Comparison of ENCODE assay signal across 1 cellular context in genomic region chr1:36481091-36481490, GRCh38.
TF ChIP-seq lines count a peak whose summit lies in the region.

No MANE protein-coding gene starts in this region.

TF ChIP-seq in K562, 482 proteins besides CTCF, POLR2A, EP300 and RAD21:
- no peak for TF ChIP-seq DMBX1 (CRISPR knock-in tag; IDR thresholded peaks at IDR 0.05; ENCODE audit: borderline replicate concordance)
- TF ChIP-seq, protein P1, sequence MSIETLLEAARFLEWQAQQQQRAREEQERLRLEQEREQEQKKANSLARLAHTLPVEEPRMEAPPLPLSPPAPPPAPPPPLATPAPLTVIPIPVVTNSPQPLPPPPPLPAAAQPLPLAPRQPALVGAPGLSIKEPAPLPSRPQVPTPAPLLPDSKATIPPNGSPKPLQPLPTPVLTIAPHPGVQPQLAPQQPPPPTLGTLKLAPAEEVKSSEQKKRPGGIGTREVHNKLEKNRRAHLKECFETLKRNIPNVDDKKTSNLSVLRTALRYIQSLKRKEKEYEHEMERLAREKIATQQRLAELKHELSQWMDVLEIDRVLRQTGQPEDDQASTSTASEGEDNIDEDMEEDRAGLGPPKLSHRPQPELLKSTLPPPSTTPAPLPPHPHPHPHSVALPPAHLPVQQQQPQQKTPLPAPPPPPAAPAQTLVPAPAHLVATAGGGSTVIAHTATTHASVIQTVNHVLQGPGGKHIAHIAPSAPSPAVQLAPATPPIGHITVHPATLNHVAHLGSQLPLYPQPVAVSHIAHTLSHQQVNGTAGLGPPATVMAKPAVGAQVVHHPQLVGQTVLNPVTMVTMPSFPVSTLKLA (conservative IDR thresholded peaks at IDR 0.05): no peak
- TF ChIP-seq POLR2G (IDR thresholded peaks at IDR 0.05; ENCODE audit: low read depth, low read length): no peak
- TF ChIP-seq, protein P2, sequence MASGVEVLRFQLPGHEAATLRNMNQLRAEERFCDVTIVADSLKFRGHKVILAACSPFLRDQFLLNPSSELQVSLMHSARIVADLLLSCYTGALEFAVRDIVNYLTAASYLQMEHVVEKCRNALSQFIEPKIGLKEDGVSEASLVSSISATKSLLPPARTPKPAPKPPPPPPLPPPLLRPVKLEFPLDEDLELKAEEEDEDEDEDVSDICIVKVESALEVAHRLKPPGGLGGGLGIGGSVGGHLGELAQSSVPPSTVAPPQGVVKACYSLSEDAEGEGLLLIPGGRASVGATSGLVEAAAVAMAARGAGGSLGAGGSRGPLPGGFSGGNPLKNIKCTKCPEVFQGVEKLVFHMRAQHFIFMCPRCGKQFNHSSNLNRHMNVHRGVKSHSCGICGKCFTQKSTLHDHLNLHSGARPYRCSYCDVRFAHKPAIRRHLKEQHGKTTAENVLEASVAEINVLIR (CRISPR knock-in tag; IDR thresholded peaks at IDR 0.05): no peak
- no peak for TF ChIP-seq NFE2 (IDR thresholded peaks at IDR 0.05; ENCODE audit: low read depth)
- no peak for TF ChIP-seq KLF16 (IDR thresholded peaks at IDR 0.05)
- no peak for TF ChIP-seq SMARCA4 (IDR thresholded peaks at IDR 0.05)
- TF ChIP-seq EP400 (IDR thresholded peaks at IDR 0.05): no peak
- no peak for TF ChIP-seq GTF2B (IDR thresholded peaks at IDR 0.05; ENCODE audit: extremely low read depth, insufficient read length)
- TF ChIP-seq ZNF263 (CRISPR knock-in tag; IDR thresholded peaks at IDR 0.05; ENCODE audit: borderline replicate concordance): no peak
- no peak for TF ChIP-seq NR2C2 (CRISPR knock-in tag; IDR thresholded peaks at IDR 0.05)
- TF ChIP-seq NR2C2 (tag; IDR thresholded peaks at IDR 0.05): no peak
- TF ChIP-seq, protein P3, sequence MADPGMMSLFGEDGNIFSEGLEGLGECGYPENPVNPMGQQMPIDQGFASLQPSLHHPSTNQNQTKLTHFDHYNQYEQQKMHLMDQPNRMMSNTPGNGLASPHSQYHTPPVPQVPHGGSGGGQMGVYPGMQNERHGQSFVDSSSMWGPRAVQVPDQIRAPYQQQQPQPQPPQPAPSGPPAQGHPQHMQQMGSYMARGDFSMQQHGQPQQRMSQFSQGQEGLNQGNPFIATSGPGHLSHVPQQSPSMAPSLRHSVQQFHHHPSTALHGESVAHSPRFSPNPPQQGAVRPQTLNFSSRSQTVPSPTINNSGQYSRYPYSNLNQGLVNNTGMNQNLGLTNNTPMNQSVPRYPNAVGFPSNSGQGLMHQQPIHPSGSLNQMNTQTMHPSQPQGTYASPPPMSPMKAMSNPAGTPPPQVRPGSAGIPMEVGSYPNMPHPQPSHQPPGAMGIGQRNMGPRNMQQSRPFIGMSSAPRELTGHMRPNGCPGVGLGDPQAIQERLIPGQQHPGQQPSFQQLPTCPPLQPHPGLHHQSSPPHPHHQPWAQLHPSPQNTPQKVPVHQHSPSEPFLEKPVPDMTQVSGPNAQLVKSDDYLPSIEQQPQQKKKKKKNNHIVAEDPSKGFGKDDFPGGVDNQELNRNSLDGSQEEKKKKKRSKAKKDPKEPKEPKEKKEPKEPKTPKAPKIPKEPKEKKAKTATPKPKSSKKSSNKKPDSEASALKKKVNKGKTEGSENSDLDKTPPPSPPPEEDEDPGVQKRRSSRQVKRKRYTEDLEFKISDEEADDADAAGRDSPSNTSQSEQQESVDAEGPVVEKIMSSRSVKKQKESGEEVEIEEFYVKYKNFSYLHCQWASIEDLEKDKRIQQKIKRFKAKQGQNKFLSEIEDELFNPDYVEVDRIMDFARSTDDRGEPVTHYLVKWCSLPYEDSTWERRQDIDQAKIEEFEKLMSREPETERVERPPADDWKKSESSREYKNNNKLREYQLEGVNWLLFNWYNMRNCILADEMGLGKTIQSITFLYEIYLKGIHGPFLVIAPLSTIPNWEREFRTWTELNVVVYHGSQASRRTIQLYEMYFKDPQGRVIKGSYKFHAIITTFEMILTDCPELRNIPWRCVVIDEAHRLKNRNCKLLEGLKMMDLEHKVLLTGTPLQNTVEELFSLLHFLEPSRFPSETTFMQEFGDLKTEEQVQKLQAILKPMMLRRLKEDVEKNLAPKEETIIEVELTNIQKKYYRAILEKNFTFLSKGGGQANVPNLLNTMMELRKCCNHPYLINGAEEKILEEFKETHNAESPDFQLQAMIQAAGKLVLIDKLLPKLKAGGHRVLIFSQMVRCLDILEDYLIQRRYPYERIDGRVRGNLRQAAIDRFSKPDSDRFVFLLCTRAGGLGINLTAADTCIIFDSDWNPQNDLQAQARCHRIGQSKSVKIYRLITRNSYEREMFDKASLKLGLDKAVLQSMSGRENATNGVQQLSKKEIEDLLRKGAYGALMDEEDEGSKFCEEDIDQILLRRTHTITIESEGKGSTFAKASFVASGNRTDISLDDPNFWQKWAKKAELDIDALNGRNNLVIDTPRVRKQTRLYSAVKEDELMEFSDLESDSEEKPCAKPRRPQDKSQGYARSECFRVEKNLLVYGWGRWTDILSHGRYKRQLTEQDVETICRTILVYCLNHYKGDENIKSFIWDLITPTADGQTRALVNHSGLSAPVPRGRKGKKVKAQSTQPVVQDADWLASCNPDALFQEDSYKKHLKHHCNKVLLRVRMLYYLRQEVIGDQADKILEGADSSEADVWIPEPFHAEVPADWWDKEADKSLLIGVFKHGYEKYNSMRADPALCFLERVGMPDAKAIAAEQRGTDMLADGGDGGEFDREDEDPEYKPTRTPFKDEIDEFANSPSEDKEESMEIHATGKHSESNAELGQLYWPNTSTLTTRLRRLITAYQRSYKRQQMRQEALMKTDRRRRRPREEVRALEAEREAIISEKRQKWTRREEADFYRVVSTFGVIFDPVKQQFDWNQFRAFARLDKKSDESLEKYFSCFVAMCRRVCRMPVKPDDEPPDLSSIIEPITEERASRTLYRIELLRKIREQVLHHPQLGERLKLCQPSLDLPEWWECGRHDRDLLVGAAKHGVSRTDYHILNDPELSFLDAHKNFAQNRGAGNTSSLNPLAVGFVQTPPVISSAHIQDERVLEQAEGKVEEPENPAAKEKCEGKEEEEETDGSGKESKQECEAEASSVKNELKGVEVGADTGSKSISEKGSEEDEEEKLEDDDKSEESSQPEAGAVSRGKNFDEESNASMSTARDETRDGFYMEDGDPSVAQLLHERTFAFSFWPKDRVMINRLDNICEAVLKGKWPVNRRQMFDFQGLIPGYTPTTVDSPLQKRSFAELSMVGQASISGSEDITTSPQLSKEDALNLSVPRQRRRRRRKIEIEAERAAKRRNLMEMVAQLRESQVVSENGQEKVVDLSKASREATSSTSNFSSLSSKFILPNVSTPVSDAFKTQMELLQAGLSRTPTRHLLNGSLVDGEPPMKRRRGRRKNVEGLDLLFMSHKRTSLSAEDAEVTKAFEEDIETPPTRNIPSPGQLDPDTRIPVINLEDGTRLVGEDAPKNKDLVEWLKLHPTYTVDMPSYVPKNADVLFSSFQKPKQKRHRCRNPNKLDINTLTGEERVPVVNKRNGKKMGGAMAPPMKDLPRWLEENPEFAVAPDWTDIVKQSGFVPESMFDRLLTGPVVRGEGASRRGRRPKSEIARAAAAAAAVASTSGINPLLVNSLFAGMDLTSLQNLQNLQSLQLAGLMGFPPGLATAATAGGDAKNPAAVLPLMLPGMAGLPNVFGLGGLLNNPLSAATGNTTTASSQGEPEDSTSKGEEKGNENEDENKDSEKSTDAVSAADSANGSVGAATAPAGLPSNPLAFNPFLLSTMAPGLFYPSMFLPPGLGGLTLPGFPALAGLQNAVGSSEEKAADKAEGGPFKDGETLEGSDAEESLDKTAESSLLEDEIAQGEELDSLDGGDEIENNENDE (IDR thresholded peaks at IDR 0.05; ENCODE audit: low read depth, low read length): no peak
- no peak for TF ChIP-seq PCBP1 (IDR thresholded peaks at IDR 0.05; ENCODE audit: low read depth, low read length, poor library complexity, severe bottlenecking)
- TF ChIP-seq, protein P4, sequence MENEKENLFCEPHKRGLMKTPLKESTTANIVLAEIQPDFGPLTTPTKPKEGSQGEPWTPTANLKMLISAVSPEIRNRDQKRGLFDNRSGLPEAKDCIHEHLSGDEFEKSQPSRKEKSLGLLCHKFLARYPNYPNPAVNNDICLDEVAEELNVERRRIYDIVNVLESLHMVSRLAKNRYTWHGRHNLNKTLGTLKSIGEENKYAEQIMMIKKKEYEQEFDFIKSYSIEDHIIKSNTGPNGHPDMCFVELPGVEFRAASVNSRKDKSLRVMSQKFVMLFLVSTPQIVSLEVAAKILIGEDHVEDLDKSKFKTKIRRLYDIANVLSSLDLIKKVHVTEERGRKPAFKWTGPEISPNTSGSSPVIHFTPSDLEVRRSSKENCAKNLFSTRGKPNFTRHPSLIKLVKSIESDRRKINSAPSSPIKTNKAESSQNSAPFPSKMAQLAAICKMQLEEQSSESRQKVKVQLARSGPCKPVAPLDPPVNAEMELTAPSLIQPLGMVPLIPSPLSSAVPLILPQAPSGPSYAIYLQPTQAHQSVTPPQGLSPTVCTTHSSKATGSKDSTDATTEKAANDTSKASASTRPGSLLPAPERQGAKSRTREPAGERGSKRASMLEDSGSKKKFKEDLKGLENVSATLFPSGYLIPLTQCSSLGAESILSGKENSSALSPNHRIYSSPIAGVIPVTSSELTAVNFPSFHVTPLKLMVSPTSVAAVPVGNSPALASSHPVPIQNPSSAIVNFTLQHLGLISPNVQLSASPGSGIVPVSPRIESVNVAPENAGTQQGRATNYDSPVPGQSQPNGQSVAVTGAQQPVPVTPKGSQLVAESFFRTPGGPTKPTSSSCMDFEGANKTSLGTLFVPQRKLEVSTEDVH (IDR thresholded peaks at IDR 0.05; ENCODE audit: low read depth, partially characterized antibody): no peak
- no peak for TF ChIP-seq POLR2B (IDR thresholded peaks at IDR 0.05; ENCODE audit: low read depth, partially characterized antibody)
- no peak for TF ChIP-seq BRF2 (IDR thresholded peaks at IDR 0.05; ENCODE audit: borderline replicate concordance, insufficient read depth, insufficient read length)
- TF ChIP-seq SPI1 (IDR thresholded peaks at IDR 0.05; ENCODE audit: borderline replicate concordance, low read depth, low read length): no peak
- no peak for TF ChIP-seq AFF1 (IDR thresholded peaks at IDR 0.05; ENCODE audit: low read depth in 1 of 2, partially characterized antibody in 2 of 2)
